24 cellular contexts compared by ENCODE assay signal in genomic region chr1:18419123-18419844, GRCh38.
A peak's percentile ranks its signal among the peaks of the same experiment; 100 is the strongest.
DNase-seq lines count a peak whose midpoint lies in the region; ATAC-seq, FAIRE-seq and TF ChIP-seq lines count a peak whose summit lies in the region.
"Had no signal": no experiment of that assay in that cellular context is flagged by ENCODE, and none has a peak within 500 bp of the region (broad histone marks: within the 10 kb centered on the region; RNA-seq: fewer than 3 reads in every experiment).

No MANE protein-coding gene starts in this region.

- H3K27ac Mint-ChIP-seq in WTC11, result peak overlapping the region; percentile 98
- no peak overlapping the region for H3K27ac Mint-ChIP-seq in glutamatergic neuron (ENCODE audit: unreplicated experiment)
- H3K27ac Mint-ChIP-seq: CD4-positive, alpha-beta memory T cell had no signal

- H3K4me3 ChIP-seq in right cardiac atrium (ENCODE audit: low read length), result no peak overlapping the region
- H3K4me3 ChIP-seq in iPS-18a (ENCODE audit: low read length), result no peak overlapping the region
- H3K4me3 ChIP-seq in pancreas, result no peak overlapping the region
- H3K4me3 ChIP-seq: BLaER1 treated with 17β-estradiol and CSF1 and Interleukin-3, amounts not matched to agents 10 nM and 100 nM; GM23248 had no signal

- H3K4me3 Mint-ChIP-seq in WTC11 (peak overlapping the region; percentile 14), glutamatergic neuron (ENCODE audit: unreplicated experiment) (no peak overlapping the region)
- H3K4me3 Mint-ChIP-seq: CD4-positive, alpha-beta memory T cell had no signal

- H3K4me1 ChIP-seq in right cardiac atrium (ENCODE audit: control insufficient read depth, insufficient read depth, low read length) (no peaks in the 10 kb centered on the region), iPS-18a (ENCODE audit: control insufficient read depth, low read depth, low read length) (peaks cover 39% of the 10 kb centered on the region), pancreas (no peaks in the 10 kb centered on the region)
- H3K4me1 ChIP-seq: BLaER1 treated with 17β-estradiol and CSF1 and Interleukin-3, amounts not matched to agents 10 nM and 100 nM had no signal

- intact Hi-C loops in cardiac septum (cut with DNase I), result no loop called here
- intact Hi-C loops in right cardiac atrium (cut with DNase I), result no loop called here
- intact Hi-C loops in pancreas (cut with DNase I), result no loop called here

- ATAC-seq in right cardiac atrium (no peak), WTC11 (peak; percentile 71), pancreas (no peak)
- ATAC-seq: Panc1 had no signal

- H3K27ac ChIP-seq in right cardiac atrium (ENCODE audit: low read length) (no peak overlapping the region), iPS-18a (ENCODE audit: low read length) (peak overlapping the region; percentile 16), pancreas (no peak overlapping the region)
- H3K27ac ChIP-seq: BLaER1 treated with 17β-estradiol and CSF1 and Interleukin-3, amounts not matched to agents 10 nM and 100 nM; GM23248 had no signal

- no peak overlapping the region for H3K9ac ChIP-seq in iPS-18a (ENCODE audit: low read length)
- H3K9ac ChIP-seq: BLaER1 treated with 17β-estradiol and CSF1 and Interleukin-3, amounts not matched to agents 10 nM and 100 nM; GM23248; SK-N-SH had no signal

- H3K4me1 Mint-ChIP-seq in WTC11 (peaks cover 76% of the 10 kb centered on the region), glutamatergic neuron (ENCODE audit: low read depth, unreplicated experiment) (no peaks in the 10 kb centered on the region)
- H3K4me1 Mint-ChIP-seq: CD4-positive, alpha-beta memory T cell had no signal

- H3K9me3 Mint-ChIP-seq in WTC11 (peaks cover 10% of the 10 kb centered on the region), glutamatergic neuron (ENCODE audit: unreplicated experiment) (peaks cover 4% of the 10 kb centered on the region)

- CTCF ChIA-PET in WTC11 (lab: Charles Lee), result interaction anchor here (0.7 to 2.7 kb wide), 9 partner anchors 10 to 184 kb away, joined by 3 to 14 read pairs (median 6); no protein-coding TSS in a partner anchor

- H3K9me3 ChIP-seq in right cardiac atrium (ENCODE audit: control insufficient read depth, low read length) (no peaks in the 10 kb centered on the region), iPS-18a (ENCODE audit: control insufficient read depth, low read depth, low read length) (no peaks in the 10 kb centered on the region), pancreas (no peaks in the 10 kb centered on the region)
- H3K9me3 ChIP-seq: SK-N-SH had no signal

- 66% methylated on average over 6 of the region's 6 CpGs for WGBS in right cardiac atrium
- 62 to 78% methylated on average over 6 of the region's 6 CpGs for WGBS in pancreas, 2 donors

- FAIRE-seq in pancreas (lab: Jason Lieb, UNC), result no peak
- FAIRE-seq: GM12891 had no signal

- POLR2A ChIA-PET in WTC11 (lab: Charles Lee), result interaction anchor here (0.6 to 0.7 kb wide), 2 partner anchors 47 to 441 kb away, joined by 3 to 7 read pairs; no protein-coding TSS in a partner anchor

- no peaks in the 10 kb centered on the region for H3K36me3 ChIP-seq in iPS-18a (ENCODE audit: control insufficient read depth, low read depth, low read length)
- no peaks in the 10 kb centered on the region for H3K36me3 ChIP-seq in pancreas
- H3K36me3 ChIP-seq: BLaER1 treated with 17β-estradiol and CSF1 and Interleukin-3, amounts not matched to agents 10 nM and 100 nM had no signal

- DNase-seq in cardiac septum (ENCODE audit: low spot score) (peak; percentile 6), right cardiac atrium (no peak), WTC11 (ENCODE audit: low spot score) (no peak), islet precursor cell (no peak), glutamatergic neuron (no peak), pancreas (no peak)
- no peak for DNase-seq in stimulated activated CD4-positive, alpha-beta T cell treated with anti-CD3 and anti-CD28 coated beads, Interleukin-15, amount 100 ng/mL, for 24 hours
- DNase-seq: 8988T; CD4-positive, alpha-beta memory T cell; DND-41; GM23248; KG1; NCI-H1092 treated with DMSO at 0.1 percent for 48 hours; NCI-H1436 treated with DMSO at 0.1 percent for 48 hours; NCI-H1930; NCI-H226; NCI-H510A treated with DMSO at 0.1 percent for 48 hours; NCI-H748 treated with DMSO at 0.1 percent for 48 hours; SIG-M5; SK-N-SH had no signal

- H3K27me3 Mint-ChIP-seq in WTC11 (ENCODE audit: low read depth) (no peaks in the 10 kb centered on the region), glutamatergic neuron (ENCODE audit: unreplicated experiment) (peaks cover 3% of the 10 kb centered on the region)

- H3K27me3 ChIP-seq in right cardiac atrium (ENCODE audit: control insufficient read depth, insufficient read depth) (no peaks in the 10 kb centered on the region), iPS-18a (ENCODE audit: control insufficient read depth, insufficient read depth, low read length) (no peaks in the 10 kb centered on the region), pancreas (no peaks in the 10 kb centered on the region)
- H3K27me3 ChIP-seq: BLaER1 treated with 17β-estradiol and CSF1 and Interleukin-3, amounts not matched to agents 10 nM and 100 nM had no signal

- TF ChIP-seq CTCF in WTC11 (IDR thresholded peaks at IDR 0.05) (no peak), glutamatergic neuron (IDR thresholded peaks at IDR 0.05; ENCODE audit: partially characterized antibody, unreplicated experiment) (no peak), pancreas (IDR thresholded peaks at IDR 0.05) (no peak)

- H3K36me3 Mint-ChIP-seq in WTC11 (peaks cover 9% of the 10 kb centered on the region), glutamatergic neuron (ENCODE audit: unreplicated experiment) (peaks cover 7% of the 10 kb centered on the region)
- H3K36me3 Mint-ChIP-seq: CD4-positive, alpha-beta memory T cell had no signal

TF ChIP-seq in WTC11, 78 proteins besides CTCF, POLR2A, EP300 and RAD21:
- TF ChIP-seq ATF6 (CRISPR knock-in tag; IDR thresholded peaks at IDR 0.05) (no peak), CDX4 (CRISPR knock-in tag; IDR thresholded peaks at IDR 0.05; ENCODE audit: borderline replicate concordance) (no peak), NFE2L1 (CRISPR knock-in tag; IDR thresholded peaks at IDR 0.05) (no peak), ETV6 (CRISPR knock-in tag; IDR thresholded peaks at IDR 0.05) (0 out of 2 replicates have a peak, but pooled peaks have one; percentile 20), E2F4 (CRISPR knock-in tag; IDR thresholded peaks at IDR 0.05; ENCODE audit: borderline replicate concordance, low read depth) (no peak)
